In genomic region chr15:77568960-77569646, GRCh38 we compare ENCODE assay signal across 11 cellular contexts.
DNase-seq lines count a peak whose midpoint lies in the region; ATAC-seq, FAIRE-seq and TF ChIP-seq lines count a peak whose summit lies in the region.
"Had no signal": no experiment of that assay in that cellular context is flagged by ENCODE, and none has a peak within 500 bp of the region (broad histone marks: within the 10 kb centered on the region; RNA-seq: fewer than 3 reads in every experiment).

No MANE protein-coding gene starts in this region.

- peak overlapping the region in 1 of 4 donors; percentile 20 for H3K27ac ChIP-seq in pancreas

- FAIRE-seq in pancreas (lab: Jason Lieb, UNC): no peak
- FAIRE-seq: endometrium had no signal

- DNase-seq in EH (ENCODE audit: low read depth) (peak; percentile 26), SHP77 treated with DMSO at 0.1 percent for 48 hours (lab: John Stamatoyannopoulos, UW) (peak; percentile 17), Right ventricle myocardium superior (no peak), pancreas (peak in 2 of 6 donors; percentile 18 to 24), iPS-NIHi11 (ENCODE audit: low spot score) (no peak), NCI-H524 (lab: John Stamatoyannopoulos, UW) (no peak)
- DNase-seq in naive thymus-derived CD8-positive, alpha-beta T cell: no peak
- DNase-seq: DND-41; stimulated activated CD4-positive, alpha-beta T cell treated with anti-CD3 and anti-CD28 coated beads, Interleukin-12 subunit alpha, Interleukin-12 subunit beta, amount 100 ng/mL, for 4 hours had no signal

- peaks cover 0 to 12% (median 2%) of the 10 kb centered on the region in 5 donors for H3K27me3 Mint-ChIP-seq in naive thymus-derived CD8-positive, alpha-beta T cell

- no peaks in the 10 kb centered on the region for H3K9me3 ChIP-seq in pancreas

- peak overlapping the region in 1 of 10 donors; percentile 31 for H3K27ac Mint-ChIP-seq in naive thymus-derived CD8-positive, alpha-beta T cell

- no peak for TF ChIP-seq CTCF in pancreas (IDR thresholded peaks at IDR 0.05)

- no peaks in the 10 kb centered on the region for H3K36me3 Mint-ChIP-seq in naive thymus-derived CD8-positive, alpha-beta T cell

- no peaks in the 10 kb centered on the region for H3K27me3 ChIP-seq in pancreas

- H3K36me3 ChIP-seq in pancreas: no peaks in the 10 kb centered on the region

- peaks cover 0 to 6% (median 1%) of the 10 kb centered on the region in 4 donors for H3K4me1 Mint-ChIP-seq in naive thymus-derived CD8-positive, alpha-beta T cell

- 53 to 61% methylated on average over 23 of the region's 23 CpGs for WGBS in pancreas, 2 donors

- H3K4me3 Mint-ChIP-seq in naive thymus-derived CD8-positive, alpha-beta T cell: no peak overlapping the region

- intact Hi-C loops in Right ventricle myocardium superior (cut with DNase I): no loop called here
- intact Hi-C loops in pancreas (cut with DNase I): no loop called here

- ATAC-seq in Right ventricle myocardium superior (ENCODE audit: poor library complexity): peak; percentile 74
- peak; percentile 52 to 71 (median 62) for ATAC-seq in pancreas
- ATAC-seq in GM18873 (IDR thresholded peaks at IDR 0.05; ENCODE audit: low FRiP score, unreplicated experiment): no peak
- ATAC-seq in naive thymus-derived CD8-positive, alpha-beta T cell: no peak

- H3K4me1 ChIP-seq in pancreas: no peaks in the 10 kb centered on the region

- POLR2A ChIA-PET in naive thymus-derived CD8-positive, alpha-beta T cell (lab: Charles Lee): no interaction called here

- peak overlapping the region in 1 of 4 donors; percentile 12 for H3K4me3 ChIP-seq in pancreas

- no peaks in the 10 kb centered on the region for H3K9me3 Mint-ChIP-seq in naive thymus-derived CD8-positive, alpha-beta T cell

Comparison
In these comparisons a context has a peak if more than half of its experiments do, and no peak if none do; other contexts are left out.
1. DNase-seq: peak in EH (single experiment) and SHP77 treated with DMSO at 0.1 percent for 48 hours (single experiment); none in Right ventricle myocardium superior (single experiment), iPS-NIHi11 (single experiment), naive thymus-derived CD8-positive, alpha-beta T cell (0 of 10) and NCI-H524 (0 of 2).
2. ATAC-seq: peak in Right ventricle myocardium superior (single experiment) and pancreas (4 of 4); none in GM18873 (single experiment) and naive thymus-derived CD8-positive, alpha-beta T cell (0 of 2).